16 cellular contexts compared by ENCODE assay signal in genomic region chr21:32237021-32237420, GRCh38. TPM values are rescaled to one million over a fixed set of nuclear protein-coding genes. Genes with fewer than 3 reads are reported as not detected.
DNase-seq lines count a peak whose midpoint lies in the region; ATAC-seq lines count a peak whose summit lies in the region.
"Had no signal": no experiment of that assay in that cellular context is flagged by ENCODE, and none has a peak within 500 bp of the region (broad histone marks: within the 10 kb centered on the region; RNA-seq: fewer than 3 reads in every experiment).

No MANE protein-coding gene starts in this region.

- H3K9ac ChIP-seq in GM23248 (no peak overlapping the region), neuronal stem cell (ENCODE audit: low read depth, low read length, poor library complexity) (no peak overlapping the region)

- H3K79me2 ChIP-seq in GM23248 (ENCODE audit: insufficient read depth) = no peaks in the 10 kb centered on the region

- H3K4me3 Mint-ChIP-seq in activated naive CD4-positive, alpha-beta T cell treated with anti-CD3 and anti-CD28 coated beads, Interleukin-2, amount 10 ng/mL, durations not matched to agents 7 days and 5 days = no peak overlapping the region
- no peak overlapping the region for H3K4me3 Mint-ChIP-seq in activated T-helper 17 cell treated with anti-CD3 and anti-CD28 coated beads, Interleukin-2, amount 50 U/mL, for 72 hours
- H3K4me3 Mint-ChIP-seq: CD14-positive monocyte; CD8-positive, alpha-beta T cell had no signal

- H3K9me3 Mint-ChIP-seq in activated naive CD4-positive, alpha-beta T cell treated with anti-CD3 and anti-CD28 coated beads, Interleukin-2, amount 50 U/mL, for 72 hours = peaks cover 4 to 6% of the 10 kb centered on the region in 2 donors
- peaks cover 4% of the 10 kb centered on the region for H3K9me3 Mint-ChIP-seq in activated naive CD4-positive, alpha-beta T cell treated with anti-CD3 and anti-CD28 coated beads, Interleukin-2, amount 10 ng/mL, durations not matched to agents 7 days and 5 days
- H3K9me3 Mint-ChIP-seq in activated T-helper 17 cell treated with anti-CD3 and anti-CD28 coated beads, Interleukin-2, amount 50 U/mL, for 72 hours = no peaks in the 10 kb centered on the region

- H4K8ac ChIP-seq in neuronal stem cell (ENCODE audit: low read depth, low read length) = peak overlapping the region; percentile 77

- DNase-seq in activated naive CD4-positive, alpha-beta T cell treated with anti-CD3 and anti-CD28 coated beads, Interleukin-2, amount 50 U/mL, for 72 hours (ENCODE audit: low spot score in 2 of 2) = no peak
- DNase-seq in activated naive CD4-positive, alpha-beta T cell treated with anti-CD3 and anti-CD28 coated beads, Interleukin-2, amount 10 ng/mL, durations not matched to agents 7 days and 5 days = no peak
- DNase-seq in GM23248 (peak; percentile 38), neuronal stem cell (ENCODE audit: low spot score) (no peak), HK-2 (ENCODE audit: unreplicated experiment) (no peak), hypothalamus (lab: John Stamatoyannopoulos, UW) (no peak)
- DNase-seq: CD8-positive, alpha-beta T cell; COR-L47; DMS153; DMS79 treated with DMSO at 0.1 percent for 48 hours; EL; IMR-90 had no signal

- no peak overlapping the region for H2BK5ac ChIP-seq in neuronal stem cell (ENCODE audit: low read length)

- H2AFZ ChIP-seq in GM23248 (no peak overlapping the region), neuronal stem cell (ENCODE audit: low read length) (no peak overlapping the region)

- H3K14ac ChIP-seq in neuronal stem cell (ENCODE audit: low read length) = no peak overlapping the region

- H3K4me3 ChIP-seq in GM23248 = no peak overlapping the region
- H3K4me3 ChIP-seq in neuronal stem cell (ENCODE audit: low read length in 2 of 2) = no peak overlapping the region
- H3K4me3 ChIP-seq: A549 had no signal

- H3K36me3 Mint-ChIP-seq in activated naive CD4-positive, alpha-beta T cell treated with anti-CD3 and anti-CD28 coated beads, Interleukin-2, amount 50 U/mL, for 72 hours = peaks cover 0 to 7% of the 10 kb centered on the region in 2 donors
- no peaks in the 10 kb centered on the region for H3K36me3 Mint-ChIP-seq in activated naive CD4-positive, alpha-beta T cell treated with anti-CD3 and anti-CD28 coated beads, Interleukin-2, amount 10 ng/mL, durations not matched to agents 7 days and 5 days
- no peaks in the 10 kb centered on the region for H3K36me3 Mint-ChIP-seq in activated T-helper 17 cell treated with anti-CD3 and anti-CD28 coated beads, Interleukin-2, amount 50 U/mL, for 72 hours (ENCODE audit: low read depth)
- H3K36me3 Mint-ChIP-seq: CD14-positive monocyte; CD8-positive, alpha-beta T cell had no signal

- peak overlapping the region; percentile 65 for H3K23ac ChIP-seq in neuronal stem cell (ENCODE audit: low read depth, low read length, poor library complexity)

- no peaks in the 10 kb centered on the region for H4K20me1 ChIP-seq in GM23248 (ENCODE audit: insufficient read depth)

- H3K27ac Mint-ChIP-seq in activated naive CD4-positive, alpha-beta T cell treated with anti-CD3 and anti-CD28 coated beads, Interleukin-2, amount 50 U/mL, for 72 hours = no peak overlapping the region
- no peak overlapping the region for H3K27ac Mint-ChIP-seq in activated naive CD4-positive, alpha-beta T cell treated with anti-CD3 and anti-CD28 coated beads, Interleukin-2, amount 10 ng/mL, durations not matched to agents 7 days and 5 days
- no peak overlapping the region for H3K27ac Mint-ChIP-seq in activated T-helper 17 cell treated with anti-CD3 and anti-CD28 coated beads, Interleukin-2, amount 50 U/mL, for 72 hours
- H3K27ac Mint-ChIP-seq: CD8-positive, alpha-beta T cell had no signal

- H2BK120ac ChIP-seq in neuronal stem cell (ENCODE audit: low read depth, low read length) = no peak overlapping the region

- no peak overlapping the region for H3K4ac ChIP-seq in neuronal stem cell (ENCODE audit: low read length)

- in situ Hi-C loops in GM23248 (cut with MboI) = no loop called here

- no peaks in the 10 kb centered on the region for H3K9me3 ChIP-seq in GM23248 (ENCODE audit: low read depth)
- peaks cover 2 to 3% of the 10 kb centered on the region in 2 donors for H3K9me3 ChIP-seq in neuronal stem cell (replicated peaks in 1 of 2; ENCODE audit: control insufficient read depth in 2 of 2, insufficient read depth in 1 of 2, low read depth in 1 of 2, low read length in 2 of 2)

- H2AK5ac ChIP-seq in neuronal stem cell (ENCODE audit: low read depth, low read length) = no peak overlapping the region

- no peak overlapping the region for H4K91ac ChIP-seq in neuronal stem cell (ENCODE audit: low read depth, low read length, poor library complexity)

- H3K27ac ChIP-seq in GM23248 (no peak overlapping the region), neuronal stem cell (replicated peaks; ENCODE audit: low read length) (no peak overlapping the region)
- H3K27ac ChIP-seq: A549 had no signal

- H3K79me1 ChIP-seq in neuronal stem cell (ENCODE audit: low read depth, low read length) = no peaks in the 10 kb centered on the region

- H3K27me3 ChIP-seq in GM23248 (replicated peaks; ENCODE audit: insufficient read depth) (no peaks in the 10 kb centered on the region), neuronal stem cell (ENCODE audit: control insufficient read depth in 3 of 3, insufficient read depth in 3 of 3, low read depth in 1 of 3, low read length in 3 of 3) (peaks cover 0 to 3% (median 0%) of the 10 kb centered on the region in 3 experiments)

- 0 out of 2 replicates have a peak, but pooled peaks cover 8% of the 10 kb centered on the region for H3F3A ChIP-seq in GM23248 (ENCODE audit: insufficient read depth)

- H3K4me1 ChIP-seq in GM23248 (ENCODE audit: insufficient read depth) (peaks cover 9% of the 10 kb centered on the region; the same call in 1 of the 2 replicates), neuronal stem cell (ENCODE audit: control insufficient read depth in 2 of 2, insufficient read depth in 1 of 2, low read depth in 1 of 2, low read length in 2 of 2) (peaks cover 0 to 4% of the 10 kb centered on the region in 2 donors)
- H3K4me1 ChIP-seq: A549 had no signal

- no peaks in the 10 kb centered on the region for H3K9me2 ChIP-seq in GM23248 (ENCODE audit: insufficient read depth)

- H3K18ac ChIP-seq in neuronal stem cell (ENCODE audit: low read length) = no peak overlapping the region

- no peaks in the 10 kb centered on the region for H3K27me3 Mint-ChIP-seq in activated naive CD4-positive, alpha-beta T cell treated with anti-CD3 and anti-CD28 coated beads, Interleukin-2, amount 10 ng/mL, durations not matched to agents 7 days and 5 days
- H3K27me3 Mint-ChIP-seq in activated T-helper 17 cell treated with anti-CD3 and anti-CD28 coated beads, Interleukin-2, amount 50 U/mL, for 72 hours = peaks cover 16% of the 10 kb centered on the region

- 26 to 27% methylated on average over 3 of the region's 3 CpGs for WGBS in GM23248 (ENCODE audit: low coverage in 1 of 2, low lambda C conversion rate in 2 of 2, missing lambda C conversion rate in 2 of 2), 2 experiments
- WGBS in neuronal stem cell (ENCODE audit: extremely low coverage in 2 of 2, insufficient read length in 2 of 2, insufficient replicate concordance in 1 of 2), 2 donors = no CpG with 5 or more reads among the region's 3 CpGs

- H3K4me1 Mint-ChIP-seq in activated naive CD4-positive, alpha-beta T cell treated with anti-CD3 and anti-CD28 coated beads, Interleukin-2, amount 10 ng/mL, durations not matched to agents 7 days and 5 days = peaks cover 14% of the 10 kb centered on the region
- H3K4me1 Mint-ChIP-seq in activated T-helper 17 cell treated with anti-CD3 and anti-CD28 coated beads, Interleukin-2, amount 50 U/mL, for 72 hours = peaks cover 10% of the 10 kb centered on the region
- H3K4me1 Mint-ChIP-seq: CD14-positive monocyte had no signal

- H2BK15ac ChIP-seq in neuronal stem cell (ENCODE audit: low read length) = no peak overlapping the region

- peak; percentile 29 to 33 for ATAC-seq in activated naive CD4-positive, alpha-beta T cell treated with anti-CD3 and anti-CD28 coated beads, Interleukin-2, amount 50 U/mL, for 72 hours
- peak; percentile 64 for ATAC-seq in activated T-helper 17 cell treated with anti-CD3 and anti-CD28 coated beads, Interleukin-2, amount 50 U/mL, for 72 hours (replicated peaks)
- ATAC-seq: A549; CD8-positive, alpha-beta T cell; HCT116 had no signal

- CTCF ChIA-PET in activated naive CD4-positive, alpha-beta T cell treated with anti-CD3 and anti-CD28 coated beads, Interleukin-2, amount 10 ng/mL, durations not matched to agents 7 days and 5 days (lab: Charles Lee) = no interaction called here

- H2BK12ac ChIP-seq in neuronal stem cell (ENCODE audit: low read length) = no peak overlapping the region

- H3K4me2 ChIP-seq in GM23248 (ENCODE audit: unreplicated experiment) (no peak overlapping the region), neuronal stem cell (ENCODE audit: insufficient read depth, low read length, poor library complexity, severe bottlenecking) (no peak overlapping the region)
- H3K4me2 ChIP-seq: A549 had no signal

- H3K36me3 ChIP-seq in GM23248 (ENCODE audit: low read depth) (no peaks in the 10 kb centered on the region), neuronal stem cell (replicated peaks in 1 of 2; ENCODE audit: control insufficient read depth in 2 of 2, insufficient read depth in 2 of 2, low read length in 2 of 2) (no peaks in the 10 kb centered on the region)

RNA-seq across cellular contexts. Expression of gene MIS18A, which starts 41.8 kb away (rescaled TPM):
- 10 to 100 TPM; 26.6 to 29.7 TPM for total RNA-seq in activated naive CD4-positive, alpha-beta T cell treated with anti-CD3 and anti-CD28 coated beads, Interleukin-2, amount 50 U/mL, for 72 hours
- total RNA-seq in GM23248 (2014; rRNA removed; shearing (Covaris generic)) = 2.8 and 6.7 TPM in 2 replicates
- 11.9 and 12.6 TPM in 2 replicates for polyA plus RNA-seq in GM23248 (2016; fragmentation: Nextera tagmentation; extraction: Ambion mirVana)
- 10 to 100 TPM; 15.3 to 22.4 TPM for total RNA-seq in activated T-helper 17 cell treated with anti-CD3 and anti-CD28 coated beads, Interleukin-2, amount 50 U/mL, for 72 hours
- polyA plus RNA-seq in neuronal stem cell (2013, experiment 1 of 2) = 66.0 TPM
- 68.0 TPM for polyA plus RNA-seq in neuronal stem cell (2013, experiment 2 of 2)
